In the genomic region with DNA sequence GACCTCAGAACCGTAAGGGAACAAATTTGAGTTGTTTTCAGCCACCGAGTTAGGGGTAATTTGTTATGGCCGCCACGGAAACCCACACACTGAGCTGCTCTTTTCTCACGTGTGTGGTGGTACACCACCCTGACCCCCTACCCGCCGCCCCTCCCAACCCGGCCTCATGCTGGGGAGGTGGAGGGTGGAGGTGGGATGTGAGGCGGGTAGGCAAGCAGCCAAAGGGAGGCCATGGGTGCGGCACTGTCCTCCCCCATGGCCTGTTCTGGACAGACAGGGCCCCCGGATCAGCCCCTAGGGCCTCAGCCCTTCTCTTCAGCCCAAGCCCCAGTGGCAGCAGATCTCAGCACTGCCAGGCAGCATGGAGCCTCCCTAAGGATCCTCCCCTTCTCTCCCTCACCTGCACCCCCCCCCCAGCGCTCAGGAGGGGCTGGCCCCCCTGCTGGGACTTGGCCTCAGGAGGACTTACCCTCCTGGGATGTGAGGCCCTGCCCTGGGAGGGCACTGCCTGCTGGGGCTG, we compare ENCODE assay signal across 15 cellular contexts. TPM values are rescaled to one million over a fixed set of nuclear protein-coding genes. Genes with fewer than 3 reads are reported as not detected.
DNase-seq lines count a peak whose midpoint lies in the region; ATAC-seq and TF ChIP-seq lines count a peak whose summit lies in the region.
"Had no signal": no experiment of that assay in that cellular context is flagged by ENCODE, and none has a peak within 500 bp of the region (broad histone marks: within the 10 kb centered on the region; RNA-seq: fewer than 3 reads in every experiment).

No MANE protein-coding gene starts in this region.

- H3K27me3 Mint-ChIP-seq in Caco-2 (ENCODE audit: insufficient read depth, unreplicated experiment) (no peaks in the 10 kb centered on the region), immature natural killer cell (ENCODE audit: low read depth in 3 of 3) (peaks cover 9 to 22% (median 12%) of the 10 kb centered on the region in 3 donors)
- H3K27me3 Mint-ChIP-seq in activated CD8-positive, alpha-beta T cell treated with anti-CD3 and anti-CD28 coated beads, Interleukin-2, amount 10 ng/mL, durations not matched to agents 7 days and 5 days (ENCODE audit: low read depth) = no peaks in the 10 kb centered on the region
- no peaks in the 10 kb centered on the region for H3K27me3 Mint-ChIP-seq in stimulated activated memory B cell treated with anti-CD40 and anti-IgM and Interleukin-4, amounts not matched to agents 10 μg/mL and 1 μg/mL and 100 μg/mL, for 72 hours

- peaks cover 73% of the 10 kb centered on the region for H3K36me3 Mint-ChIP-seq in Caco-2 (ENCODE audit: insufficient read depth, unreplicated experiment)
- H3K36me3 Mint-ChIP-seq in activated CD8-positive, alpha-beta T cell treated with anti-CD3 and anti-CD28 coated beads, Interleukin-2, amount 10 ng/mL, durations not matched to agents 7 days and 5 days (ENCODE audit: low read depth) = peaks cover 5% of the 10 kb centered on the region
- peaks cover 0 to 4% (median 4%) of the 10 kb centered on the region in 3 donors for H3K36me3 Mint-ChIP-seq in immature natural killer cell
- H3K36me3 Mint-ChIP-seq in stimulated activated memory B cell treated with anti-CD40 and anti-IgM and Interleukin-4, amounts not matched to agents 10 μg/mL and 1 μg/mL and 100 μg/mL, for 72 hours = peaks cover 5% of the 10 kb centered on the region

- no peak for TF ChIP-seq CTCF in Caco-2 (IDR thresholded peaks at IDR 0.05; ENCODE audit: insufficient read depth in 1 of 2, low read depth in 1 of 2, low read length in 1 of 2, severe bottlenecking in 1 of 2, unreplicated experiment in 1 of 2)

- H3K27ac Mint-ChIP-seq in Caco-2 (ENCODE audit: unreplicated experiment) = peak overlapping the region; percentile 83
- H3K27ac Mint-ChIP-seq in activated CD8-positive, alpha-beta T cell treated with anti-CD3 and anti-CD28 coated beads, Interleukin-2, amount 10 ng/mL, durations not matched to agents 7 days and 5 days = peak overlapping the region; percentile 92
- H3K27ac Mint-ChIP-seq in immature natural killer cell = peak overlapping the region; percentile 83 to 98 (median 95)
- peak overlapping the region; percentile 81 for H3K27ac Mint-ChIP-seq in stimulated activated memory B cell treated with anti-CD40 and anti-IgM and Interleukin-4, amounts not matched to agents 10 μg/mL and 1 μg/mL and 100 μg/mL, for 72 hours

- H3K4me1 ChIP-seq in Caco-2 = peaks cover 35% of the 10 kb centered on the region
- H3K4me1 ChIP-seq: SJSA1, uterus had no signal

- H3K9me3 Mint-ChIP-seq in Caco-2 (ENCODE audit: unreplicated experiment) (no peaks in the 10 kb centered on the region), immature natural killer cell (peaks cover 0 to 1% (median 0%) of the 10 kb centered on the region in 6 donors)
- H3K9me3 Mint-ChIP-seq in activated CD8-positive, alpha-beta T cell treated with anti-CD3 and anti-CD28 coated beads, Interleukin-2, amount 10 ng/mL, durations not matched to agents 7 days and 5 days (ENCODE audit: insufficient read depth) = no peaks in the 10 kb centered on the region
- H3K9me3 Mint-ChIP-seq in stimulated activated memory B cell treated with anti-CD40 and anti-IgM and Interleukin-4, amounts not matched to agents 10 μg/mL and 1 μg/mL and 100 μg/mL, for 72 hours = no peaks in the 10 kb centered on the region
- H3K9me3 Mint-ChIP-seq: H9 had no signal

- H3K4me1 Mint-ChIP-seq in Caco-2 (ENCODE audit: low read depth, unreplicated experiment) (peaks cover 16% of the 10 kb centered on the region), immature natural killer cell (peaks cover 74 to 80% of the 10 kb centered on the region in 2 donors)
- H3K4me1 Mint-ChIP-seq in activated CD8-positive, alpha-beta T cell treated with anti-CD3 and anti-CD28 coated beads, Interleukin-2, amount 10 ng/mL, durations not matched to agents 7 days and 5 days (ENCODE audit: low read depth) = peaks cover 50% of the 10 kb centered on the region
- H3K4me1 Mint-ChIP-seq in stimulated activated memory B cell treated with anti-CD40 and anti-IgM and Interleukin-4, amounts not matched to agents 10 μg/mL and 1 μg/mL and 100 μg/mL, for 72 hours = peaks cover 52% of the 10 kb centered on the region

- peak; percentile 34 for ATAC-seq in activated CD8-positive, alpha-beta T cell treated with anti-CD3 and anti-CD28 coated beads, Interleukin-2, amount 10 ng/mL, durations not matched to agents 7 days and 5 days
- peak; percentile 9 for ATAC-seq in stimulated activated memory B cell treated with anti-CD40 and anti-IgM and Interleukin-4, amounts not matched to agents 10 μg/mL and 1 μg/mL and 100 μg/mL, for 72 hours
- no peak for ATAC-seq in HG02885 (IDR thresholded peaks at IDR 0.05; ENCODE audit: poor library complexity, unreplicated experiment)
- ATAC-seq: foreskin keratinocyte had no signal

- H3K9me3 ChIP-seq in Caco-2 = no peaks in the 10 kb centered on the region
- H3K9me3 ChIP-seq: neutrophil, SJSA1, uterus had no signal

- intact Hi-C loops in Caco-2 (cut with micrococcal nuclease; ENCODE audit: unreplicated experiment) = no loop called here

- CTCF ChIA-PET in Caco-2 (lab: Charles Lee) = interaction anchor here (0.5 kb wide), 1 partner anchor 68 kb away, joined by 3 read pairs; no protein-coding TSS in a partner anchor
- CTCF ChIA-PET in activated CD8-positive, alpha-beta T cell treated with anti-CD3 and anti-CD28 coated beads, Interleukin-2, amount 10 ng/mL, durations not matched to agents 7 days and 5 days (lab: Charles Lee) = interaction anchor here (1.1 kb wide), 1 partner anchor 27 kb away, joined by 3 read pairs; no protein-coding TSS in a partner anchor

- H3K4me3 Mint-ChIP-seq in Caco-2 (ENCODE audit: unreplicated experiment) = no peak overlapping the region
- peak overlapping the region; percentile 72 for H3K4me3 Mint-ChIP-seq in activated CD8-positive, alpha-beta T cell treated with anti-CD3 and anti-CD28 coated beads, Interleukin-2, amount 10 ng/mL, durations not matched to agents 7 days and 5 days
- H3K4me3 Mint-ChIP-seq in immature natural killer cell = peak overlapping the region; percentile 71 to 88 (median 85)
- H3K4me3 Mint-ChIP-seq in stimulated activated memory B cell treated with anti-CD40 and anti-IgM and Interleukin-4, amounts not matched to agents 10 μg/mL and 1 μg/mL and 100 μg/mL, for 72 hours = peak overlapping the region; percentile 64

- POLR2A ChIA-PET in Caco-2 (lab: Charles Lee) = no interaction called here
- POLR2A ChIA-PET in activated CD8-positive, alpha-beta T cell treated with anti-CD3 and anti-CD28 coated beads, Interleukin-2, amount 10 ng/mL, durations not matched to agents 7 days and 5 days (lab: Charles Lee) = no interaction called here

- BruUV-seq in Caco-2 (replicated peaks; lab: Mats Ljungman, UMichigan) = no TSS peak

- H3K27me3 ChIP-seq in Caco-2 (replicated peaks; ENCODE audit: control insufficient read depth, insufficient read depth, low read length) = no peaks in the 10 kb centered on the region
- H3K27me3 ChIP-seq: foreskin keratinocyte, neutrophil, SJSA1, uterus had no signal

- H3K36me3 ChIP-seq in Caco-2 (ENCODE audit: control insufficient read depth, insufficient read depth, low read length) = peaks cover 1% of the 10 kb centered on the region; the same call in 1 of the 2 replicates
- H3K36me3 ChIP-seq: neutrophil, SJSA1, uterus had no signal

- DNase-seq in Caco-2 (no peak), immature natural killer cell (peak; percentile 86 to 90 (median 89)), SIG-M5 (lab: John Stamatoyannopoulos, UW) (no peak), dedifferentiated amniotic fluid mesenchymal stem cell (ENCODE audit: extremely low spot score) (no peak)
- peak; percentile 43 for DNase-seq in activated CD8-positive, alpha-beta T cell treated with anti-CD3 and anti-CD28 coated beads, Interleukin-2, amount 10 ng/mL, durations not matched to agents 7 days and 5 days
- DNase-seq: C1 segment of cervical spinal cord; foreskin keratinocyte; H9; NCI-H1105; stimulated activated CD4-positive, alpha-beta T cell treated with anti-CD3 and anti-CD28 coated beads, Interleukin-2, amount 100 ng/mL, for 48 hours; uterus had no signal

- no peak overlapping the region for H3K4me3 ChIP-seq in Caco-2 (ENCODE audit: low read depth, low read length)
- H3K4me3 ChIP-seq: SJSA1, uterus had no signal

RNA-seq across cellular contexts. Expression of gene PRR5, which starts 7.9 kb away (rescaled TPM):
- 74.8 and 82.8 TPM in 2 replicates for total RNA-seq in Caco-2 (2022)
- total RNA-seq in activated CD8-positive, alpha-beta T cell treated with anti-CD3 and anti-CD28 coated beads, Interleukin-2, amount 10 ng/mL, durations not matched to agents 7 days and 5 days = 10 to 100 TPM; 29.4 to 31.5 TPM
- 100 to 1,000 TPM; 102 to 168 (median 112) TPM for polyA plus RNA-seq in immature natural killer cell

RNA-seq across cellular contexts. Expression of gene ARHGAP8, which starts 42.4 kb away (rescaled TPM):
- 81.5 and 90.5 TPM in 2 replicates for total RNA-seq in Caco-2 (2022)
- 1 to 10 TPM in 1 of 2 experiments, under 1 TPM in 1; 0.39 to 1.2 TPM for total RNA-seq in activated CD8-positive, alpha-beta T cell treated with anti-CD3 and anti-CD28 coated beads, Interleukin-2, amount 10 ng/mL, durations not matched to agents 7 days and 5 days
- polyA plus RNA-seq in immature natural killer cell = 1 to 10 TPM in 1 of 3 donors, under 1 TPM in 1, not detected in 1; 0.60 to 2.0 TPM
- total RNA-seq: SJSA1 had no signal

Comparison
In these comparisons a context has a peak if more than half of its experiments do, and no peak if none do; other contexts are left out.
1. DNase-seq: peak in activated CD8-positive, alpha-beta T cell treated with anti-CD3 and anti-CD28 coated beads, Interleukin-2, amount 10 ng/mL, durations not matched to agents 7 days and 5 days (single experiment) and immature natural killer cell (3 of 3); none in Caco-2 (0 of 2), SIG-M5 (single experiment) and dedifferentiated amniotic fluid mesenchymal stem cell (single experiment).
2. RNA of gene ARHGAP8, which starts 42.4 kb away (total RNA-seq): 81.5 to 90.5 TPM in Caco-2; 0.39 to 1.2 TPM in activated CD8-positive, alpha-beta T cell treated with anti-CD3 and anti-CD28 coated beads, Interleukin-2, amount 10 ng/mL, durations not matched to agents 7 days and 5 days; every median in the first group is over 10 times any median in the second.
3. Peak in every context shown above with its lines, with median percentiles within 50 percentile points of each other: H3K27ac Mint-ChIP-seq.